1 cellular context compared by ENCODE assay signal in genomic region chr5:124631874-124632550, GRCh38.
TF ChIP-seq lines count a peak whose summit lies in the region.

No MANE protein-coding gene starts in this region.

TF ChIP-seq in HEK293, 187 proteins besides CTCF, POLR2A, EP300 and RAD21 (continued from another document):
- no peak for TF ChIP-seq ZNF596 (tag by site-specific recombination; IDR thresholded peaks at IDR 0.05)
- TF ChIP-seq ZNF175 (tag by site-specific recombination; IDR thresholded peaks at IDR 0.05) = no peak
- no peak for TF ChIP-seq BCL11A (tag by site-specific recombination; IDR thresholded peaks at IDR 0.05; ENCODE audit: low read depth)
- TF ChIP-seq ZNF561 (tag by site-specific recombination; IDR thresholded peaks at IDR 0.05; ENCODE audit: borderline replicate concordance) = no peak
- TF ChIP-seq ZNF18 (tag by site-specific recombination; IDR thresholded peaks at IDR 0.05) = peak; percentile 87
- TF ChIP-seq ZNF292 (tag by site-specific recombination; IDR thresholded peaks at IDR 0.05; ENCODE audit: borderline replicate concordance, low read depth) = no peak
- 0 out of 2 replicates have a peak, but pooled peaks have one; percentile 17 for TF ChIP-seq PRDM6 (tag by site-specific recombination; IDR thresholded peaks at IDR 0.05)
- no peak for TF ChIP-seq OVOL3 (tag by site-specific recombination; IDR thresholded peaks at IDR 0.05)
- TF ChIP-seq REPIN1 (tag by site-specific recombination; IDR thresholded peaks at IDR 0.05; ENCODE audit: low read depth) = no peak
- no peak for TF ChIP-seq ZBTB11 (tag by site-specific recombination; conservative IDR thresholded peaks at IDR 0.05; ENCODE audit: low read depth)
- TF ChIP-seq ZBTB26 (tag by site-specific recombination; optimal IDR thresholded peaks at IDR 0.05) = no peak
- TF ChIP-seq SP7 (tag by site-specific recombination; IDR thresholded peaks at IDR 0.05) = peak; percentile 61
- no peak for TF ChIP-seq ZBTB10 (tag by site-specific recombination; IDR thresholded peaks at IDR 0.05)
- TF ChIP-seq ATF2 (tag by site-specific recombination; IDR thresholded peaks at IDR 0.05; ENCODE audit: low read depth) = peak; percentile 76
- no peak for TF ChIP-seq ZNF2 (tag by site-specific recombination; IDR thresholded peaks at IDR 0.05)
- TF ChIP-seq ZNF449 (tag by site-specific recombination; IDR thresholded peaks at IDR 0.05) = peak; percentile 76; the same call in 1 of the 2 replicates
- no peak for TF ChIP-seq ZNF747 (tag by site-specific recombination; IDR thresholded peaks at IDR 0.05)
- TF ChIP-seq ZSCAN23 (tag by site-specific recombination; IDR thresholded peaks at IDR 0.05) = no peak
- TF ChIP-seq KLF9 (tag by site-specific recombination; IDR thresholded peaks at IDR 0.05; ENCODE audit: low read depth) = no peak
- no peak for TF ChIP-seq ZSCAN30 (tag by site-specific recombination; IDR thresholded peaks at IDR 0.05)
- no peak for TF ChIP-seq BCL11B (tag by site-specific recombination; IDR thresholded peaks at IDR 0.05; ENCODE audit: low read depth)
- no peak for TF ChIP-seq ZBTB49 (tag by site-specific recombination; IDR thresholded peaks at IDR 0.05; ENCODE audit: low read depth)
- TF ChIP-seq KLF16 (tag by site-specific recombination; IDR thresholded peaks at IDR 0.05) = no peak
- TF ChIP-seq RBAK (tag by site-specific recombination; IDR thresholded peaks at IDR 0.05) = no peak
- no peak for TF ChIP-seq ZNF621 (tag by site-specific recombination; IDR thresholded peaks at IDR 0.05)
- no peak for TF ChIP-seq ZNF558 (tag by site-specific recombination; IDR thresholded peaks at IDR 0.05)
- peak; percentile 62 for TF ChIP-seq ZNF600 (tag by site-specific recombination; IDR thresholded peaks at IDR 0.05)
- no peak for TF ChIP-seq ZIC2 (tag by site-specific recombination; IDR thresholded peaks at IDR 0.05)
- TF ChIP-seq ZNF37A (tag by site-specific recombination; IDR thresholded peaks at IDR 0.05) = no peak
